Comparison of ENCODE assay signal across 8 cellular contexts in genomic region chr19:37654833-37655688, GRCh38. TPM values are rescaled to one million over a fixed set of nuclear protein-coding genes. Genes with fewer than 3 reads are reported as not detected.
DNase-seq lines count a peak whose midpoint lies in the region; ATAC-seq, FAIRE-seq and TF ChIP-seq lines count a peak whose summit lies in the region.

Gene ZFP30, minus strand, starts transcription at chr19:37655465. Its CDS starts 7,643 bp downstream, at chr19:37647822.

- H3K9me3 ChIP-seq in mucosa of rectum (ENCODE audit: control insufficient read depth in 2 of 2, low read length in 2 of 2) = no peaks in the 10 kb centered on the region

- peak; percentile 83 for FAIRE-seq in GM19239 (lab: Jason Lieb, UNC)

- peak within 1 kb of the TSS; percentile 86 to 90 for H3K27ac ChIP-seq in mucosa of rectum (ENCODE audit: low read depth in 2 of 2, low read length in 2 of 2)

- peak within 1 kb of the TSS; percentile 72 for H3K4me3 ChIP-seq in epithelial cell of proximal tubule (ENCODE audit: low read depth, low read length)
- peak within 1 kb of the TSS; percentile 66 to 82 for H3K4me3 ChIP-seq in mucosa of rectum (ENCODE audit: low read length in 2 of 2)

- peak within 1 kb of the TSS; percentile 65 to 83 for H3K9ac ChIP-seq in mucosa of rectum (ENCODE audit: low read depth in 1 of 2, low read length in 2 of 2)

- H3K27me3 ChIP-seq in mucosa of rectum (ENCODE audit: control insufficient read depth in 2 of 2, insufficient read depth in 2 of 2, low read length in 2 of 2) = no peaks in the 10 kb centered on the region

- no peak for TF ChIP-seq CTCF in epithelial cell of proximal tubule (conservative IDR thresholded peaks at IDR 0.05; ENCODE audit: low read depth, low read length)

- no peaks in the 10 kb centered on the region for H3K36me3 ChIP-seq in mucosa of rectum (ENCODE audit: control insufficient read depth in 2 of 2, insufficient read depth in 2 of 2, low read length in 2 of 2)

- peak; percentile 56 for ATAC-seq in HG03432 (IDR thresholded peaks at IDR 0.05; ENCODE audit: unreplicated experiment)

- peak; percentile 89 for DNase-seq in Ammon's horn (ENCODE audit: low spot score)
- DNase-seq in GM19239 (ENCODE audit: insufficient read length, low spot score) = peak; percentile 44
- peak; percentile 96 for DNase-seq in NCI-H82 (lab: John Stamatoyannopoulos, UW)
- DNase-seq in activated T-cell treated with anti-CD3 and anti-CD28 coated beads for 4 hours = peak; percentile 59
- no peak for DNase-seq in epithelial cell of proximal tubule (ENCODE audit: low read depth)
- peak; percentile 37 to 54 for DNase-seq in stimulated activated CD8-positive, alpha-beta memory T cell treated with anti-CD3 and anti-CD28 coated beads, Interleukin-4, amount 100 ng/mL, for 1 hour (ENCODE audit: low read depth in 2 of 2, low spot score in 1 of 2)

- peaks cover 7 to 17% of the 10 kb centered on the region in 2 donors for H3K4me1 ChIP-seq in mucosa of rectum (ENCODE audit: control insufficient read depth in 2 of 2, insufficient read depth in 2 of 2, low read length in 2 of 2)

RNA-seq across cellular contexts. Expression of gene ZFP30, which starts in this region (rescaled TPM):
- 4.6 and 9.5 TPM in 2 replicates for total RNA-seq in epithelial cell of proximal tubule
